ENCODE assay signal across 7 cellular contexts in the genomic region with DNA sequence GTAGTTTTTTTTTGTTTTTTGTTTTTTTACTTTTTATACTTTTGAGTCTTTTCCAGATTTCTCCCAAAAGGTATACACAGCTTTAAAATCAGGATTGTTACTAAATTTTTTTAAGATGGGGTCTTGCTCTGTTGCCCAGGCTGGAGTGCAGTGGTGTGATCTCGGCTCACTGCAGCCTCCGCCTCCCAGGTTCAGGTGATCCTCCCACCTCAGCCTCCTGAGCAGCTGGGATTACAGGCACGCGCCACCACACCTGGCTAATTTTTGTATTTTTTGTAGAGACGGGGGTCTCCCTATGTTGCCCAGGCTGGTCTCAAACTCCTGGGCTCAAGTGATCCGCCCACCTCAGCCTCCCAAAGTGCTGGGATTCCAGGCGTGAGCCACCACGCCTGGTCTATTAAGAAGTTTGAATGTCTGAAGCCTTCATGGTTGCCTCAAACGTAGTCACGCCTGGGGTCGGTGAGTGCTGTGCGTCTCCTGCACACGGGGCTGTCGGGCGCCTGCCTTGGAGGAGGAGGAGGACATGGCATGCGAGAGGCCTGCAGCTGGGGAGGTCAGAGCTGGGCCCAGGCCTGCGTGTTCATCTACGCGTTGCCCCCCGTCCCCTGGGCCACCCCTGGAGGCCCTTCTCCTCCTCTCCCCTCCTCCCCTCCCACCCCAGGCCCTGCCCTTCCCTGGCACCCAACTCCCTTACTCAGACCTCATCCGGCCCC. TPM values are rescaled to one million over a fixed set of nuclear protein-coding genes. Genes with fewer than 3 reads are reported as not detected.
"Had no signal": no experiment of that assay in that cellular context is flagged by ENCODE, and none has a peak within 500 bp of the region (broad histone marks: within the 10 kb centered on the region; RNA-seq: fewer than 3 reads in every experiment).

No MANE protein-coding gene starts in this region.

RNA-seq across cellular contexts. Expression of a gene that starts 10.8 kb away (rescaled TPM):
- total RNA-seq: M059J, NCI-H460, PC-9, RPMI7951, SK-MEL-5, T-cell had no signal

RNA-seq across cellular contexts. Expression of a gene that starts 23.3 kb away (rescaled TPM):
- total RNA-seq: T-cell had no signal

RNA-seq across cellular contexts. Expression of a gene that starts 48.8 kb away (rescaled TPM):
- total RNA-seq: OCI-LY7 had no signal
